Comparison of ENCODE assay signal across 8 cellular contexts in the genomic region with DNA sequence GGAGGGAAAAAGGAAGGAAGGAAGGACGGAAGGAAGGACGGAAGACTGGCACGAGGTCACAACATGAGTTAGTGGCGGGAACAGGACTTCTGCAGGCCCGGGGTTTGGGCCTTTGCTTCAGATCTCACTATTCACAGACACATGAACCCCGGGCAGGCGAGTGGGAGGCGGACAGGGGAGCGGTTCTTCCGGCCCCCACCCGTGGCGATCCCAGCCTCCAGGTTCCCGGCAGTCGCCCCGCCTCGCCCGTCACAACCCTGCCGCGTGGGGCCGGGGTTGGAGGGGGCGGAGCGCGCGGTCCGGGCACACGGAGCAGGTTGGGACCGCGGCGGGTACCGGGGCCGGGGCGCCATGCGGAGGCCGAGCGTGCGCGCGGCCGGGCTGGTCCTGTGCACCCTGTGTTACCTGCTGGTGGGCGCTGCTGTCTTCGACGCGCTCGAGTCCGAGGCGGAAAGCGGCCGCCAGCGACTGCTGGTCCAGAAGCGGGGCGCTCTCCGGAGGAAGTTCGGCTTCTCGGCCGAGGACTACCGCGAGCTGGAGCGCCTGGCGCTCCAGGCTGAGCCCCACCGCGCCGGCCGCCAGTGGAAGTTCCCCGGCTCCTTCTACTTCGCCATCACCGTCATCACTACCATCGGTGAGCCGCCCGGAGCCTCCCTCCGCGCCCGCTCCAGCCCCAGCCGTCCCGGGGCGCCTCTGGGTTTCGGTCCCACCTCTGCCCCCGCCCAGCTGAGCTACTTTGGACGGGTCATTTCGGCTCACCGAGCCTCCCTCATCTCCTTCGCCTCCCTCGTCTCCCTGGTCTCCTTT. TPM values are rescaled to one million over a fixed set of nuclear protein-coding genes. Genes with fewer than 3 reads are reported as not detected.
DNase-seq lines count a peak whose midpoint lies in the region; ATAC-seq, FAIRE-seq and TF ChIP-seq lines count a peak whose summit lies in the region.

Gene KCNK15, plus strand, starts transcription at position 306 of the 807 bp plus-strand sequence. Its CDS starts 46 bp downstream, at position 352.

- H3K9me3 Mint-ChIP-seq in T-cell (no peaks in the 10 kb centered on the region), MCF 10A (ENCODE audit: unreplicated experiment) (no peaks in the 10 kb centered on the region)

- no peak within 1 kb of the TSS for H3K27ac Mint-ChIP-seq in T-cell
- H3K27ac Mint-ChIP-seq in MCF 10A (ENCODE audit: low read depth, unreplicated experiment), result no peak within 1 kb of the TSS

- FAIRE-seq in H54 (lab: Jason Lieb, UNC), result no peak

- H3K4me1 Mint-ChIP-seq in T-cell (peaks cover 9 to 18% (median 12%) of the 10 kb centered on the region in 3 donors), MCF 10A (ENCODE audit: insufficient read depth, unreplicated experiment) (peaks cover 20% of the 10 kb centered on the region)

- H3K4me3 Mint-ChIP-seq in T-cell (peak within 1 kb of the TSS; percentile 65 to 75 (median 72)), MCF 10A (ENCODE audit: unreplicated experiment) (peak within 1 kb of the TSS; percentile 39)

- H3K27me3 Mint-ChIP-seq in T-cell, result peaks cover 31 to 34% of the 10 kb centered on the region in 2 donors
- peaks cover 60% of the 10 kb centered on the region for H3K27me3 Mint-ChIP-seq in MCF 10A (ENCODE audit: insufficient read depth, unreplicated experiment)

- no peak for TF ChIP-seq CTCF in MCF 10A (IDR thresholded peaks at IDR 0.05; ENCODE audit: unreplicated experiment)

- TF ChIP-seq POLR2A in H54 (IDR thresholded peaks at IDR 0.05; ENCODE audit: low read depth, low read length), result no peak

- POLR2A ChIA-PET in T-cell (lab: Charles Lee) (no interaction called here), MCF 10A (lab: Yijun Ruan, JAX) (interaction anchor here (0.6 to 0.7 kb wide), 2 partner anchors 17 to 24 kb away, joined by 3 read pairs; no protein-coding TSS in a partner anchor)

- intact Hi-C loops in MCF 10A (cut with micrococcal nuclease), result no loop called here

- no TSS peak for BruUV-seq in MCF 10A (replicated peaks; lab: Mats Ljungman, UMichigan)

- peak; percentile 54 to 77 (median 73) for ATAC-seq in T-cell (replicated peaks in 1 of 4)
- ATAC-seq in left lobe of liver, result peak; percentile 64

- no peaks in the 10 kb centered on the region for H3K36me3 Mint-ChIP-seq in T-cell
- H3K36me3 Mint-ChIP-seq in MCF 10A (ENCODE audit: insufficient read depth, unreplicated experiment), result no peaks in the 10 kb centered on the region

- DNase-seq in EH (ENCODE audit: low read depth), result peak; percentile 44
- DNase-seq in T-cell, result peak in 22 of 34 experiments; percentile 1 to 39 (median 18)
- DNase-seq in MCF 10A (ENCODE audit: unreplicated experiment), result no peak
- DNase-seq in left lobe of liver (ENCODE audit: low spot score), result no peak
- peak; percentile 38 to 52 (median 52) for DNase-seq in stimulated activated CD4-positive, alpha-beta T cell treated with anti-CD3 and anti-CD28 coated beads, TNF-alpha, amount 100 ng/mL, for 4 hours (ENCODE audit: low read depth in 3 of 3)
- DNase-seq in NCI-H524 treated with DMSO at 0.1 percent for 48 hours (lab: John Stamatoyannopoulos, UW), result no peak
- no peak for DNase-seq in H54 (ENCODE audit: insufficient read length, low spot score)
- DNase-seq in NCI-H1694 treated with DMSO at 0.1 percent for 48 hours (lab: John Stamatoyannopoulos, UW), result no peak

- CTCF ChIA-PET in T-cell (lab: Charles Lee) (no interaction called here), MCF 10A (lab: Yijun Ruan, JAX) (interaction anchor here (0.6 to 5.8 kb wide), 7 partner anchors 8 to 897 kb away, joined by 4 to 102 read pairs (median 23); no protein-coding TSS in a partner anchor)

RNA-seq across cellular contexts. Expression of gene KCNK15, which starts in this region (rescaled TPM):
- under 1 TPM in 1 of 5 donors, not detected in 4; 0.13 TPM for total RNA-seq in T-cell
- 0.93 and 1.4 TPM in 2 replicates for total RNA-seq in MCF 10A (2022)
- 0.20 TPM for total RNA-seq in left lobe of liver

Comparison
In these comparisons a context has a peak if more than half of its experiments do, and no peak if none do; other contexts are left out.
1. Peak in DNase-seq and ATAC-seq in T-cell; RNA of the gene not detected or under 1 TPM.
2. Peak in ATAC-seq in left lobe of liver; RNA of the gene not detected or under 1 TPM.
3. DNase-seq: peak in EH (single experiment) and stimulated activated CD4-positive, alpha-beta T cell treated with anti-CD3 and anti-CD28 coated beads, TNF-alpha, amount 100 ng/mL, for 4 hours (3 of 3); none in MCF 10A (single experiment), left lobe of liver (single experiment), NCI-H524 treated with DMSO at 0.1 percent for 48 hours (single experiment), H54 (single experiment) and NCI-H1694 treated with DMSO at 0.1 percent for 48 hours (single experiment).